In genomic region chr16:88871349-88871702, GRCh38 we compare ENCODE assay signal across 1 cellular context.
TF ChIP-seq lines count a peak whose summit lies in the region.

No MANE protein-coding gene starts in this region.

TF ChIP-seq in K562, 482 proteins besides CTCF, POLR2A, EP300 and RAD21 (continues in another document):
- no peak for TF ChIP-seq NR2C1 (IDR thresholded peaks at IDR 0.05)
- TF ChIP-seq NR2C1 (tag; IDR thresholded peaks at IDR 0.05): 0 out of 2 replicates have a peak, but pooled peaks have one; percentile 12
- TF ChIP-seq FOXJ3 (CRISPR knock-in tag; IDR thresholded peaks at IDR 0.05): no peak
- TF ChIP-seq ID3 (CRISPR knock-in tag; IDR thresholded peaks at IDR 0.05): no peak
- peak; percentile 77; the same call in 1 of the 2 replicates for TF ChIP-seq ID3 (tag; IDR thresholded peaks at IDR 0.05)
- TF ChIP-seq ZNF121 (CRISPR knock-in tag; conservative IDR thresholded peaks at IDR 0.05): no peak
- no peak for TF ChIP-seq ZNF586 (CRISPR knock-in tag; conservative IDR thresholded peaks at IDR 0.05)
- TF ChIP-seq BRF1 (IDR thresholded peaks at IDR 0.05; ENCODE audit: borderline replicate concordance, extremely low read depth, insufficient read length): no peak
- no peak for TF ChIP-seq RBM14 (IDR thresholded peaks at IDR 0.05; ENCODE audit: borderline replicate concordance, insufficient read depth, low read depth, low read length)
- no peak for TF ChIP-seq TSHZ1 (CRISPR knock-in tag; IDR thresholded peaks at IDR 0.05)
- no peak for TF ChIP-seq PHF20 (IDR thresholded peaks at IDR 0.05; ENCODE audit: partially characterized antibody)
- TF ChIP-seq ZNF282 (CRISPR knock-in tag; IDR thresholded peaks at IDR 0.05): no peak
- no peak for TF ChIP-seq POLR2AphosphoS5 (IDR thresholded peaks at IDR 0.05; ENCODE audit: control insufficient read depth, insufficient read depth, low read depth, low read length)
- no peak for TF ChIP-seq ZNF318 (IDR thresholded peaks at IDR 0.05; ENCODE audit: borderline replicate concordance in 1 of 2, low read depth in 1 of 2)
- no peak for TF ChIP-seq RFX1 (IDR thresholded peaks at IDR 0.05)
- no peak for TF ChIP-seq MCM2 (IDR thresholded peaks at IDR 0.05; ENCODE audit: low read depth)
- TF ChIP-seq ZNF592 (IDR thresholded peaks at IDR 0.05): 0 out of 2 replicates have a peak, but pooled peaks have one; percentile 55
- no peak for TF ChIP-seq MYNN (IDR thresholded peaks at IDR 0.05)
- TF ChIP-seq MYNN (CRISPR knock-in tag; IDR thresholded peaks at IDR 0.05): no peak
- TF ChIP-seq KAT2B (IDR thresholded peaks at IDR 0.05; ENCODE audit: low read depth, low read length): no peak
- TF ChIP-seq TGIF2 (CRISPR knock-in tag; IDR thresholded peaks at IDR 0.05): 0 out of 2 replicates have a peak, but pooled peaks have one; percentile 18
- no peak for TF ChIP-seq BRD9 (IDR thresholded peaks at IDR 0.05; ENCODE audit: low read depth, partially characterized antibody)
- no peak for TF ChIP-seq ZBTB33 (CRISPR knock-in tag; IDR thresholded peaks at IDR 0.05)
- TF ChIP-seq ZNF212 (CRISPR knock-in tag; IDR thresholded peaks at IDR 0.05): no peak
- TF ChIP-seq HMGN3 (IDR thresholded peaks at IDR 0.05; ENCODE audit: borderline replicate concordance, extremely low read depth, insufficient read length, low read depth, low read length): no peak
- TF ChIP-seq CBFA2T3 (IDR thresholded peaks at IDR 0.05): no peak
- 0 out of 4 replicates have a peak, but pooled peaks of 1 of the 2 experiments have one; percentile 23 for TF ChIP-seq KDM4B (IDR thresholded peaks at IDR 0.05; ENCODE audit: borderline replicate concordance in 2 of 2, low read depth in 1 of 2)
- TF ChIP-seq ATF2 (CRISPR knock-in tag; IDR thresholded peaks at IDR 0.05): no peak
- TF ChIP-seq ETV1 (tag; conservative IDR thresholded peaks at IDR 0.05; ENCODE audit: low read depth): no peak
- no peak for TF ChIP-seq ZNF77 (CRISPR knock-in tag; IDR thresholded peaks at IDR 0.05)
- no peak for TF ChIP-seq RUNX1 (IDR thresholded peaks at IDR 0.05; ENCODE audit: low read depth)
- TF ChIP-seq CREB5 (CRISPR knock-in tag; IDR thresholded peaks at IDR 0.05): no peak
- no peak for TF ChIP-seq EGR1 (conservative IDR thresholded peaks at IDR 0.05)
- TF ChIP-seq MECOM (CRISPR knock-in tag; IDR thresholded peaks at IDR 0.05): no peak
- TF ChIP-seq ZBTB34 (CRISPR knock-in tag; IDR thresholded peaks at IDR 0.05): no peak
- TF ChIP-seq SMAD1 (IDR thresholded peaks at IDR 0.05; ENCODE audit: low read depth, low read length, partially characterized antibody): no peak
- TF ChIP-seq ZFX (CRISPR knock-in tag; IDR thresholded peaks at IDR 0.05): 0 out of 2 replicates have a peak, but pooled peaks have one; percentile 10
- TF ChIP-seq POLR2G (IDR thresholded peaks at IDR 0.05; ENCODE audit: low read depth, low read length): peak; percentile 35
